ENCODE assay signal across 18 cellular contexts in genomic region chr2:36337354-36337753, GRCh38. TPM values are rescaled to one million over a fixed set of nuclear protein-coding genes. Genes with fewer than 3 reads are reported as not detected.
A peak's percentile ranks its signal among the peaks of the same experiment; 100 is the strongest.
DNase-seq lines count a peak whose midpoint lies in the region; ATAC-seq, FAIRE-seq and TF ChIP-seq lines count a peak whose summit lies in the region.
"Had no signal": no experiment of that assay in that cellular context is flagged by ENCODE, and none has a peak within 500 bp of the region (broad histone marks: within the 10 kb centered on the region; RNA-seq: fewer than 3 reads in every experiment).

No MANE protein-coding gene starts in this region.

- H4K20me1 ChIP-seq in GM12878 (ENCODE audit: control insufficient read depth, insufficient read depth), result no peaks in the 10 kb centered on the region

- no peak for DNase-seq in activated CD4-positive, CD25-positive, alpha-beta regulatory T cell (lab: John Stamatoyannopoulos, UW)
- no peak for DNase-seq in GM12878 (ENCODE audit: low read depth, low spot score)
- no peak for DNase-seq in ACHN
- no peak for DNase-seq in NCI-H2196 treated with DMSO at 0.1 percent for 48 hours (lab: John Stamatoyannopoulos, UW; ENCODE audit: unreplicated experiment)
- DNase-seq in NCI-H1048 (lab: John Stamatoyannopoulos, UW), result no peak
- DNase-seq: 8988T; activated naive CD4-positive, alpha-beta T cell treated with anti-CD3 and anti-CD28 coated beads for 36 hours; body of pancreas; dorsolateral prefrontal cortex; glutamatergic neuron; KG1; NCI-H446 treated with DMSO at 0.1 percent for 48 hours had no signal

- H3K27ac ChIP-seq in GM12878 (ENCODE audit: control insufficient read depth, insufficient read depth), result no peak overlapping the region
- H3K27ac ChIP-seq: body of pancreas, dorsolateral prefrontal cortex, HL-60, SK-N-MC had no signal

- no peak for TF ChIP-seq POLR2A in GM12878 (IDR thresholded peaks at IDR 0.05; ENCODE audit: low read depth, low read length)

- H3K9ac ChIP-seq in GM12878 (ENCODE audit: control insufficient read depth, insufficient read depth, low read length), result no peak overlapping the region

- CTCF ChIA-PET in GM12878 (lab: Yijun Ruan, JAX), result interaction anchor here (0.9 to 2.7 kb wide), 2 partner anchors 15 to 364 kb away, joined by 3 to 9 read pairs; no protein-coding TSS in a partner anchor

- H3K9me3 ChIP-seq in GM12878 (replicated peaks; ENCODE audit: control insufficient read depth, insufficient read depth, low read length), result no peaks in the 10 kb centered on the region
- H3K9me3 ChIP-seq: body of pancreas had no signal

- no TSS peak for BruUV-seq in GM12878 (replicated peaks; lab: Mats Ljungman, UMichigan)

- H3K4me1 ChIP-seq in GM12878 (ENCODE audit: control insufficient read depth, insufficient read depth, low read length), result no peaks in the 10 kb centered on the region
- H3K4me1 ChIP-seq: body of pancreas had no signal

- peak; percentile 75 for FAIRE-seq in GM12878 (lab: Jason Lieb, UNC)

- no peak for TF ChIP-seq CTCF in GM12878 (IDR thresholded peaks at IDR 0.05 in 2 of 3, conservative IDR thresholded peaks at IDR 0.05 in 1 of 3; ENCODE audit: control insufficient read depth in 2 of 3, extremely low read depth in 1 of 3, insufficient read depth in 1 of 3, low read depth in 3 of 3, low read length in 3 of 3)

- POLR2A ChIA-PET in GM12878 (lab: Charles Lee), result no interaction called here

- H3K79me2 ChIP-seq in GM12878 (ENCODE audit: control insufficient read depth, insufficient read depth, low read length), result no peaks in the 10 kb centered on the region

- TF ChIP-seq RAD21 in GM12878 (IDR thresholded peaks at IDR 0.05; ENCODE audit: insufficient read depth, low read depth, low read length), result no peak

- intact Hi-C loops in GM12878 (cut with micrococcal nuclease; ENCODE audit: unreplicated experiment), result loop anchor here (10.0 kb wide), 1 partner anchor 463 kb away; no protein-coding TSS in a partner anchor

- RAD21 ChIA-PET in GM12878 (lab: Charles Lee; ENCODE audit: unreplicated experiment), result interaction anchor here (1.3 kb wide), 1 partner anchor 9 kb away, joined by 4 read pairs; no protein-coding TSS in a partner anchor

- in situ Hi-C loops in GM12878 (cut with MboI) (no loop called here), ACHN (cut with HindIII; ENCODE audit: low pct_ligation_motif_present, low pct_unique_long_range_greater_than_20kb, low sequenced_read_pairs) (no loop called here)

- H2AFZ ChIP-seq in GM12878 (ENCODE audit: control insufficient read depth, low read depth, low read length), result no peak overlapping the region

- ATAC-seq in activated CD4-positive, CD25-positive, alpha-beta regulatory T cell treated with anti-CD3 and anti-CD28 coated beads, Interleukin-2, amount 50 U/mL, for 24 hours, result peak; percentile 55 to 61
- peak; percentile 71 for ATAC-seq in GM21529 (IDR thresholded peaks at IDR 0.05; ENCODE audit: unreplicated experiment)
- ATAC-seq in HG03103 (IDR thresholded peaks at IDR 0.05; ENCODE audit: low read depth, unreplicated experiment), result peak; percentile 59
- ATAC-seq in GM12878, result peak; percentile 46
- ATAC-seq: body of pancreas, esophagus mucosa had no signal

- H3K27me3 ChIP-seq in GM12878 (replicated peaks in 1 of 2; ENCODE audit: control insufficient read depth in 2 of 2, insufficient read depth in 2 of 2, low read length in 1 of 2), result no peaks in the 10 kb centered on the region; a peak in 1 of 4 replicates
- H3K27me3 ChIP-seq: body of pancreas had no signal

- no peak overlapping the region for H3K4me3 ChIP-seq in GM12878
- H3K4me3 ChIP-seq: body of pancreas, dorsolateral prefrontal cortex, SK-N-MC had no signal

- no peak overlapping the region for H3K4me2 ChIP-seq in GM12878 (ENCODE audit: control insufficient read depth, insufficient read depth)

- SMC1A ChIA-PET in GM12878 (lab: Charles Lee; ENCODE audit: uncharacterized antibody, unreplicated experiment), result interaction anchor here (1.1 to 1.4 kb wide), 3 partner anchors 21 to 347 kb away, joined by 3 read pairs; no protein-coding TSS in a partner anchor

- no peak for TF ChIP-seq EP300 in GM12878 (IDR thresholded peaks at IDR 0.05; ENCODE audit: borderline replicate concordance in 1 of 2, control insufficient read depth in 1 of 2, low read depth in 2 of 2, low read length in 2 of 2)

- H3K36me3 ChIP-seq in GM12878 (ENCODE audit: control insufficient read depth in 2 of 2, insufficient read depth in 2 of 2, low read length in 1 of 2), result no peaks in the 10 kb centered on the region

TF ChIP-seq in GM12878, 131 proteins besides CTCF, POLR2A, EP300 and RAD21:
- TF ChIP-seq TBL1XR1 (IDR thresholded peaks at IDR 0.05; ENCODE audit: low read depth, low read length), result no peak
- TF ChIP-seq ZBED1 (IDR thresholded peaks at IDR 0.05; ENCODE audit: borderline replicate concordance), result no peak
- no peak for TF ChIP-seq CREB1 (IDR thresholded peaks at IDR 0.05; ENCODE audit: low read depth)
- TF ChIP-seq JUNB (IDR thresholded peaks at IDR 0.05), result 0 out of 2 replicates have a peak, but pooled peaks have one; percentile 28
- no peak for TF ChIP-seq CREM (IDR thresholded peaks at IDR 0.05; ENCODE audit: low read depth)
- TF ChIP-seq CBFB (IDR thresholded peaks at IDR 0.05; ENCODE audit: low read depth), result no peak
- TF ChIP-seq SUZ12 (IDR thresholded peaks at IDR 0.05; ENCODE audit: unreplicated experiment), result no peak

RNA-seq across cellular contexts. Expression of gene CRIM1, which starts 18.2 kb away (rescaled TPM):
- 29.3 and 44.0 TPM in 2 replicates for total RNA-seq in GM12878 (2013; cell fraction: nucleolus; rRNA removed)
- total RNA-seq in GM12878 (2014; rRNA removed) (7.2 and 7.4 TPM in 2 replicates), GM12878 (2014; rRNA removed; fragmentation: Illumina TruSeq; extraction: Trizol) (2.8 and 3.9 TPM in 2 replicates), GM12878 (2021) (6.5 and 7.0 TPM in 2 replicates)
- 1.0 TPM for polyA plus RNA-seq in GM12878 (2011; ENCODE audit: low read depth)
- polyA plus RNA-seq in GM12878 (2011; rRNA removed) (1.0 and 1.3 TPM in 2 replicates), GM12878 (2014; fragmentation: Illumina TruSeq; extraction: Trizol) (3.6 and 3.8 TPM in 2 replicates), GM12878 (2014; fragmentation: Nextera tagmentation; extraction: Ambion mirVana) (1 to 10 TPM; 2.1 to 2.4 TPM), GM12878 (2014; rRNA removed) (3.4 and 3.9 TPM in 2 replicates), GM12878 (2016; fragmentation: Nextera tagmentation; extraction: Ambion mirVana) (under 1 TPM; 0.42 to 0.63 TPM)
- 1.2 and 1.5 TPM in 2 replicates for polyA plus RNA-seq in GM12878 (2011; cell fraction: cytosol; rRNA removed)
- polyA plus RNA-seq in GM12878 (2011; cell fraction: nucleus; rRNA removed), result 1.0 and 2.2 TPM in 2 replicates
- 1.5 and 3.6 TPM in 2 replicates for polyA plus RNA-seq in GM12878 (2012)
- 3.4 and 8.1 TPM in 2 replicates for polyA minus RNA-seq in GM12878 (2011; rRNA and poly(A)+ RNA removed)
- polyA minus RNA-seq in GM12878 (2011; cell fraction: cytosol; rRNA and poly(A)+ RNA removed), result 3.7 and 4.2 TPM in 2 replicates
- 5.0 and 9.1 TPM in 2 replicates for polyA minus RNA-seq in GM12878 (2011; cell fraction: nucleus; rRNA and poly(A)+ RNA removed)
